ENCODE assay signal across 8 cellular contexts in genomic region chr19:11422163-11423068, GRCh38. TPM values are rescaled to one million over a fixed set of nuclear protein-coding genes. Genes with fewer than 3 reads are reported as not detected.
DNase-seq lines count a peak whose midpoint lies in the region; ATAC-seq and TF ChIP-seq lines count a peak whose summit lies in the region.

No MANE protein-coding gene starts in this region.

- no peaks in the 10 kb centered on the region for H4K20me1 ChIP-seq in GM23338 (replicated peaks; ENCODE audit: insufficient read depth)

- intact Hi-C loops in activated naive CD4-positive, alpha-beta T cell treated with anti-CD3 and anti-CD28 coated beads for 36 hours (cut with micrococcal nuclease): loop anchor here (1.0 to 2.0 kb wide), 2 partner anchors 41 to 60 kb away; no protein-coding TSS in a partner anchor
- intact Hi-C loops in heart left ventricle (cut with DNase I): no loop called here

- H3K36me3 ChIP-seq in GM23338 (ENCODE audit: insufficient read depth) (no peaks in the 10 kb centered on the region), heart left ventricle (no peaks in the 10 kb centered on the region)

- H3K4me1 ChIP-seq in GM23338 (ENCODE audit: insufficient read depth) (peaks cover 29% of the 10 kb centered on the region), heart left ventricle (peaks cover 4 to 48% (median 28%) of the 10 kb centered on the region in 12 donors)

- peak overlapping the region; percentile 53; the same call in 1 of the 2 replicates for H3K27ac ChIP-seq in GM23338 (ENCODE audit: low read depth)
- H3K27ac ChIP-seq in heart left ventricle: peak overlapping the region in 8 of 12 donors; percentile 46 to 84 (median 77)

- no peaks in the 10 kb centered on the region for H3K79me2 ChIP-seq in GM23338 (replicated peaks; ENCODE audit: insufficient read depth)

- peaks cover 45% of the 10 kb centered on the region for H3K27me3 ChIP-seq in GM23338 (ENCODE audit: insufficient read depth)
- H3K27me3 ChIP-seq in heart left ventricle: peaks cover 4 to 66% (median 47%) of the 10 kb centered on the region in 9 donors

- H3K4me3 ChIP-seq in GM23338 (peak overlapping the region; percentile 90), heart left ventricle (peak overlapping the region in 11 of 12 donors; percentile 14 to 59 (median 45))

- DNase-seq in COLO829 (ENCODE audit: low spot score) (peak; percentile 79), GM23338 (ENCODE audit: low spot score) (peak; percentile 98), RPMI7951 (ENCODE audit: low read depth) (peak; percentile 92), heart left ventricle (peak; percentile 78 to 92 (median 82)), retina (peak; percentile 57), NCI-H2227 (lab: John Stamatoyannopoulos, UW; ENCODE audit: unreplicated experiment) (no peak), NCI-H748 treated with DMSO at 0.1 percent for 48 hours (lab: John Stamatoyannopoulos, UW) (no peak)
- DNase-seq in activated naive CD4-positive, alpha-beta T cell treated with anti-CD3 and anti-CD28 coated beads for 36 hours: peak; percentile 87

- peaks cover 23% of the 10 kb centered on the region for H3F3A ChIP-seq in GM23338 (replicated peaks; ENCODE audit: low read depth)

- no peaks in the 10 kb centered on the region for H3K9me3 ChIP-seq in heart left ventricle

- peak overlapping the region; percentile 93 for H3K27ac Mint-ChIP-seq in GM23338
- no peak overlapping the region for H3K27ac Mint-ChIP-seq in activated naive CD4-positive, alpha-beta T cell treated with anti-CD3 and anti-CD28 coated beads for 36 hours

- peaks cover 18% of the 10 kb centered on the region for H3K4me1 Mint-ChIP-seq in GM23338
- H3K4me1 Mint-ChIP-seq in activated naive CD4-positive, alpha-beta T cell treated with anti-CD3 and anti-CD28 coated beads for 36 hours (ENCODE audit: low read depth): peaks cover 41% of the 10 kb centered on the region

- H3K9me3 Mint-ChIP-seq in GM23338: peaks cover 2% of the 10 kb centered on the region; the same call in 1 of the 3 replicates
- H3K9me3 Mint-ChIP-seq in activated naive CD4-positive, alpha-beta T cell treated with anti-CD3 and anti-CD28 coated beads for 36 hours: no peaks in the 10 kb centered on the region

- peaks cover 45% of the 10 kb centered on the region for H3K27me3 Mint-ChIP-seq in GM23338 (ENCODE audit: insufficient read depth, low read depth, poor library complexity)
- H3K27me3 Mint-ChIP-seq in activated naive CD4-positive, alpha-beta T cell treated with anti-CD3 and anti-CD28 coated beads for 36 hours (ENCODE audit: low read depth): peaks cover 57% of the 10 kb centered on the region

- H3K36me3 Mint-ChIP-seq in GM23338 (ENCODE audit: low read depth): no peaks in the 10 kb centered on the region
- no peaks in the 10 kb centered on the region for H3K36me3 Mint-ChIP-seq in activated naive CD4-positive, alpha-beta T cell treated with anti-CD3 and anti-CD28 coated beads for 36 hours (ENCODE audit: low read depth)

- H3K9me2 ChIP-seq in GM23338 (ENCODE audit: insufficient read depth): no peaks in the 10 kb centered on the region

- ATAC-seq in GM23338 (peak; percentile 26), heart left ventricle (peak; percentile 64 to 87 (median 72))

- peak overlapping the region; percentile 82 for H3K4me3 Mint-ChIP-seq in GM23338
- peak overlapping the region; percentile 65 for H3K4me3 Mint-ChIP-seq in activated naive CD4-positive, alpha-beta T cell treated with anti-CD3 and anti-CD28 coated beads for 36 hours

- CTCF ChIA-PET in activated naive CD4-positive, alpha-beta T cell treated with anti-CD3 and anti-CD28 coated beads for 36 hours (lab: Charles Lee): interaction anchor here (0.6 to 1.8 kb wide), 10 partner anchors 13 to 277 kb away, joined by 3 to 12 read pairs (median 4); partner anchors contain the start of genes ODAD3, PRKCSH and RAB3D

- 6 to 17% (median 8%) methylated on average over 31 to 56 of the region's 56 CpGs for WGBS in heart left ventricle, 4 donors

- TF ChIP-seq CTCF in GM23338 (conservative IDR thresholded peaks at IDR 0.05; ENCODE audit: low read depth in 2 of 2) (no peak), heart left ventricle (IDR thresholded peaks at IDR 0.05) (no peak)

- no peak for TF ChIP-seq POLR2A in heart left ventricle (IDR thresholded peaks at IDR 0.05)

- peak overlapping the region; percentile 92 for H2AFZ ChIP-seq in GM23338

- H3K4me2 ChIP-seq in GM23338: peak overlapping the region; percentile 100

TF ChIP-seq in GM23338, 12 proteins besides CTCF, POLR2A, EP300 and RAD21 (continues in another document):
- TF ChIP-seq CREB1 (CRISPR knock-in tag; IDR thresholded peaks at IDR 0.05; ENCODE audit: low read depth) (peak; percentile 41; the same call in 1 of the 2 replicates), REST (IDR thresholded peaks at IDR 0.05; ENCODE audit: unreplicated experiment) (peak; percentile 28)

RNA-seq across cellular contexts. Expression of gene RGL3, which starts 3.3 kb away (rescaled TPM):
- 46.8 and 49.4 TPM in 2 replicates for total RNA-seq in GM23338 (2014; rRNA removed; shearing (Covaris generic))
- 48.8 and 49.2 TPM in 2 replicates for polyA plus RNA-seq in GM23338 (2016; fragmentation: Nextera tagmentation; extraction: Ambion mirVana)
- total RNA-seq in RPMI7951 (2014; rRNA removed; shearing (Covaris generic)): 3.3 and 4.2 TPM in 2 replicates
- not detected for total RNA-seq in activated naive CD4-positive, alpha-beta T cell treated with anti-CD3 and anti-CD28 coated beads for 36 hours
- total RNA-seq in heart left ventricle: 1 to 10 TPM; 2.1 to 5.0 (median 4.0) TPM
- 10 to 100 TPM in 1 of 2 donors, 1 to 10 TPM in 1; 2.2 to 11.3 TPM for polyA plus RNA-seq in heart left ventricle

RNA-seq across cellular contexts. Expression of gene ODAD3, which starts 12.5 kb away (rescaled TPM):
- total RNA-seq in GM23338 (2014; rRNA removed; shearing (Covaris generic)): 0.54 and 1.5 TPM in 2 replicates
- polyA plus RNA-seq in GM23338 (2016; fragmentation: Nextera tagmentation; extraction: Ambion mirVana) (6.1 TPM in 2 replicates), heart left ventricle (under 1 TPM; 0.37 to 0.84 TPM)
- 2.3 and 3.1 TPM in 2 replicates for total RNA-seq in RPMI7951 (2014; rRNA removed; shearing (Covaris generic))
- total RNA-seq in activated naive CD4-positive, alpha-beta T cell treated with anti-CD3 and anti-CD28 coated beads for 36 hours: under 1 TPM; 0.15 to 0.19 TPM
- under 1 TPM in 7 of 9 donors, not detected in 2; 0.18 to 0.69 (median 0.31) TPM for total RNA-seq in heart left ventricle

RNA-seq across cellular contexts. Expression of gene PRKCSH, which starts 13.0 kb away (rescaled TPM):
- total RNA-seq in GM23338 (2014; rRNA removed; shearing (Covaris generic)): 107 and 130 TPM in 2 replicates
- polyA plus RNA-seq in GM23338 (2016; fragmentation: Nextera tagmentation; extraction: Ambion mirVana): 85.3 and 90.3 TPM in 2 replicates
- 88.3 and 94.3 TPM in 2 replicates for total RNA-seq in RPMI7951 (2014; rRNA removed; shearing (Covaris generic))
- 100 to 1,000 TPM; 234 to 237 TPM for total RNA-seq in activated naive CD4-positive, alpha-beta T cell treated with anti-CD3 and anti-CD28 coated beads for 36 hours
- total RNA-seq in heart left ventricle: 100 to 1,000 TPM in 6 of 9 donors, 10 to 100 TPM in 3; 69.3 to 210 (median 120) TPM
- 100 to 1,000 TPM in 1 of 2 donors, 10 to 100 TPM in 1; 71.2 to 107 TPM for polyA plus RNA-seq in heart left ventricle

RNA-seq across cellular contexts. Expression of gene EPOR, which starts 38.3 kb away (rescaled TPM):
- 6.8 and 12.0 TPM in 2 replicates for total RNA-seq in GM23338 (2014; rRNA removed; shearing (Covaris generic))
- polyA plus RNA-seq in GM23338 (2016; fragmentation: Nextera tagmentation; extraction: Ambion mirVana) (9.1 and 9.2 TPM in 2 replicates), heart left ventricle (1 to 10 TPM; 6.1 TPM)
- 21.2 and 22.9 TPM in 2 replicates for total RNA-seq in RPMI7951 (2014; rRNA removed; shearing (Covaris generic))
- 1 to 10 TPM; 3.9 to 4.3 TPM for total RNA-seq in activated naive CD4-positive, alpha-beta T cell treated with anti-CD3 and anti-CD28 coated beads for 36 hours
- 1 to 10 TPM; 4.6 to 7.8 (median 5.7) TPM for total RNA-seq in heart left ventricle

RNA-seq across cellular contexts. Expression of gene SWSAP1, which starts 48.0 kb away (rescaled TPM):
- total RNA-seq in GM23338 (2014; rRNA removed; shearing (Covaris generic)): 2.1 and 4.1 TPM in 2 replicates
- 6.1 and 6.6 TPM in 2 replicates for polyA plus RNA-seq in GM23338 (2016; fragmentation: Nextera tagmentation; extraction: Ambion mirVana)
- total RNA-seq in RPMI7951 (2014; rRNA removed; shearing (Covaris generic)): 2.0 and 3.0 TPM in 2 replicates
- total RNA-seq in activated naive CD4-positive, alpha-beta T cell treated with anti-CD3 and anti-CD28 coated beads for 36 hours: 1 to 10 TPM; 1.1 to 2.1 TPM
- 1 to 10 TPM in 7 of 9 donors, under 1 TPM in 2; 0.67 to 1.9 (median 1.5) TPM for total RNA-seq in heart left ventricle
- 1 to 10 TPM; 1.9 to 2.1 TPM for polyA plus RNA-seq in heart left ventricle

Comparison
In these comparisons a context has a peak if more than half of its experiments do, and no peak if none do; other contexts are left out.
1. DNase-seq: peak in COLO829 (single experiment), GM23338 (single experiment), RPMI7951 (single experiment), activated naive CD4-positive, alpha-beta T cell treated with anti-CD3 and anti-CD28 coated beads for 36 hours (single experiment), heart left ventricle (5 of 5) and retina (single experiment); none in NCI-H2227 (single experiment) and NCI-H748 treated with DMSO at 0.1 percent for 48 hours (single experiment).